In genomic region chr10:1119501-1119900, GRCh38 we compare ENCODE assay signal across 1 cellular context.
TF ChIP-seq lines count a peak whose summit lies in the region.

No MANE protein-coding gene starts in this region.

TF ChIP-seq in K562, 482 proteins besides CTCF, POLR2A, EP300 and RAD21:
- no peak for TF ChIP-seq ZNF407 (IDR thresholded peaks at IDR 0.05; ENCODE audit: low read depth)
- TF ChIP-seq CREM (IDR thresholded peaks at IDR 0.05; ENCODE audit: low read depth), result no peak
- TF ChIP-seq ZNF239 (CRISPR knock-in tag; IDR thresholded peaks at IDR 0.05), result peak; percentile 86
